Comparison of ENCODE assay signal across 25 cellular contexts in the genomic region with DNA sequence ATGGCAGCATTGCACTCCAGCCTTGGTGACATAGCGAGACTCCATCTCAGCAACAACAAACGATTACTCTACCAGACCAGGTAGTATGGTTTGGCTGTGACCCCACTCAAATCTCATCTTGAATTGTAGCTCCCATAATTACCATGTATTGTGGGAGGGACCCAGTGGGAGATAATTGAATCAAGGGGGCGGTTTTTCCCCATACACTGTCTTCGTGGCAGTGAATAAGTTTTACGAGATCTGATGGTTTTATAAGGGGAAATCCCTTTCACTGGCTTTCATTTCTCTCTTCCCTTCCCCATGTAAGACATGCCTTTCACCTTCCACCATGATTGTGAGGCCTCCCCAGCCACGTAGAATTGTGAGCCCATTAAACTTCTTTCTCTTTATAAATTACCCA.
DNase-seq lines count a peak whose midpoint lies in the region; ATAC-seq and TF ChIP-seq lines count a peak whose summit lies in the region.
"Had no signal": no experiment of that assay in that cellular context is flagged by ENCODE, and none has a peak within 500 bp of the region (broad histone marks: within the 10 kb centered on the region; RNA-seq: fewer than 3 reads in every experiment).

No MANE protein-coding gene starts in this region.

- peak overlapping the region in 5 of 6 donors; percentile 57 to 91 (median 88) for H3K27ac Mint-ChIP-seq in naive B cell
- H3K27ac Mint-ChIP-seq in activated T-helper 1 cell treated with anti-CD3 and anti-CD28 coated beads, Interleukin-12 subunit alpha, Interleukin-12 subunit beta, Interleukin-2, Interleukin-4 antibody, amounts not matched to agents 30 ng/mL and 10 ng/mL and 1 ng/mL, durations not matched to agents 14 hours and 24 hours and 36 hours = no peak overlapping the region
- H3K27ac Mint-ChIP-seq: CD8-positive, alpha-beta T cell had no signal

- peak overlapping the region; percentile 31 to 94 (median 58) for H3K4me3 Mint-ChIP-seq in naive B cell
- no peak overlapping the region for H3K4me3 Mint-ChIP-seq in activated T-helper 1 cell treated with anti-CD3 and anti-CD28 coated beads, Interleukin-12 subunit alpha, Interleukin-12 subunit beta, Interleukin-2, Interleukin-4 antibody, amounts not matched to agents 30 ng/mL and 10 ng/mL and 1 ng/mL, durations not matched to agents 14 hours and 24 hours and 36 hours
- H3K4me3 Mint-ChIP-seq: CD8-positive, alpha-beta T cell had no signal

- H3K4me3 ChIP-seq in HEK293 (ENCODE audit: low read depth, low read length) (no peak overlapping the region), ascending aorta (no peak overlapping the region)
- H3K4me3 ChIP-seq: PC-9 had no signal

- no peaks in the 10 kb centered on the region for H3K9me3 Mint-ChIP-seq in naive B cell
- no peaks in the 10 kb centered on the region for H3K9me3 Mint-ChIP-seq in activated T-helper 1 cell treated with anti-CD3 and anti-CD28 coated beads, Interleukin-12 subunit alpha, Interleukin-12 subunit beta, Interleukin-2, Interleukin-4 antibody, amounts not matched to agents 30 ng/mL and 10 ng/mL and 1 ng/mL, durations not matched to agents 14 hours and 24 hours and 36 hours
- H3K9me3 Mint-ChIP-seq: CD8-positive, alpha-beta T cell had no signal

- H3K27ac ChIP-seq in HEK293 (ENCODE audit: extremely low read depth, low read depth, low read length) (no peak overlapping the region), ascending aorta (peak overlapping the region; percentile 8 to 38)
- H3K27ac ChIP-seq: C4-2B, HL-60, PC-9 had no signal

- no peaks in the 10 kb centered on the region for H3K9me3 ChIP-seq in HEK293 (ENCODE audit: control insufficient read depth, insufficient read depth, low read depth, low read length)
- H3K9me3 ChIP-seq in ascending aorta = no peaks in the 10 kb centered on the region
- H3K9me3 ChIP-seq: Caco-2 had no signal

- no peaks in the 10 kb centered on the region for H3K27me3 ChIP-seq in ascending aorta

- CTCF ChIA-PET in HEK293 (lab: Yijun Ruan, JAX) = no interaction called here

- H3K4me1 ChIP-seq in HEK293 (ENCODE audit: control insufficient read depth, insufficient read depth, low read length) (no peaks in the 10 kb centered on the region), ascending aorta (peaks cover 0 to 28% of the 10 kb centered on the region in 2 donors)
- H3K4me1 ChIP-seq: Caco-2 had no signal

- peaks cover 0 to 10% of the 10 kb centered on the region in 2 experiments; a peak in 1 of 3 replicates for H3K36me3 ChIP-seq in HEK293 (ENCODE audit: control insufficient read depth in 2 of 2, insufficient read depth in 1 of 2, low read length in 2 of 2)
- H3K36me3 ChIP-seq in ascending aorta = peaks cover 0 to 13% of the 10 kb centered on the region in 2 donors

- H3K4me1 Mint-ChIP-seq in naive B cell = peaks cover 44 to 78% (median 51%) of the 10 kb centered on the region in 3 donors
- H3K4me1 Mint-ChIP-seq in activated T-helper 1 cell treated with anti-CD3 and anti-CD28 coated beads, Interleukin-12 subunit alpha, Interleukin-12 subunit beta, Interleukin-2, Interleukin-4 antibody, amounts not matched to agents 30 ng/mL and 10 ng/mL and 1 ng/mL, durations not matched to agents 14 hours and 24 hours and 36 hours (ENCODE audit: low read depth) = no peaks in the 10 kb centered on the region

- peaks cover 0 to 4% (median 0%) of the 10 kb centered on the region in 3 donors for H3K27me3 Mint-ChIP-seq in naive B cell
- H3K27me3 Mint-ChIP-seq in activated T-helper 1 cell treated with anti-CD3 and anti-CD28 coated beads, Interleukin-12 subunit alpha, Interleukin-12 subunit beta, Interleukin-2, Interleukin-4 antibody, amounts not matched to agents 30 ng/mL and 10 ng/mL and 1 ng/mL, durations not matched to agents 14 hours and 24 hours and 36 hours (ENCODE audit: insufficient read depth) = peaks cover 4% of the 10 kb centered on the region

- TF ChIP-seq CTCF in HEK293 (tag by site-specific recombination; IDR thresholded peaks at IDR 0.05) (no peak), ascending aorta (IDR thresholded peaks at IDR 0.05) (no peak)

- DNase-seq in NCI-H69 (lab: John Stamatoyannopoulos, UW) = peak; percentile 32
- DNase-seq in ascending aorta (ENCODE audit: low spot score in 2 of 2) = no peak
- peak; percentile 33 for DNase-seq in naive B cell
- no peak for DNase-seq in activated CD4-positive, CD25-positive, alpha-beta regulatory T cell treated with anti-CD3 and anti-CD28 coated beads, Interleukin-2, amount 50 U/mL, for 72 hours
- DNase-seq in activated T-helper 1 cell treated with anti-CD3 and anti-CD28 coated beads, Interleukin-12 subunit alpha, Interleukin-12 subunit beta, Interleukin-2, Interleukin-4 antibody, amounts not matched to agents 30 ng/mL and 10 ng/mL and 1 ng/mL, durations not matched to agents 14 hours and 24 hours and 36 hours (ENCODE audit: low spot score) = no peak
- DNase-seq in activated T-cell treated with anti-CD3 and anti-CD28 coated beads, Interleukin-2, amount 50 U/mL, for 48 hours = no peak
- DNase-seq: Caco-2; CD8-positive, alpha-beta T cell; DMS79; EL; GDM1; HCEC 1CT; Kasumi-1; NCI-H146; NCI-H1930; NCI-H2107; NCI-H524; NCI-H774; PC-9; RPMI8226; SHP77 had no signal

- ATAC-seq in naive B cell (ENCODE audit: low read depth in 2 of 2) (peak; percentile 26 to 37), HG03378 (IDR thresholded peaks at IDR 0.05; ENCODE audit: unreplicated experiment) (no peak)
- ATAC-seq: CD8-positive, alpha-beta T cell had no signal

- intact Hi-C loops in ascending aorta (cut with DNase I) = loop anchor here (5.0 kb wide), 1 partner anchor 112 kb away; no protein-coding TSS in a partner anchor
- intact Hi-C loops in activated T-helper 1 cell treated with anti-CD3 and anti-CD28 coated beads, Interleukin-12 subunit alpha, Interleukin-12 subunit beta, Interleukin-2, Interleukin-4 antibody, amounts not matched to agents 30 ng/mL and 10 ng/mL and 1 ng/mL, durations not matched to agents 14 hours and 24 hours and 36 hours (cut with micrococcal nuclease) = no loop called here

- peaks cover 0 to 9% of the 10 kb centered on the region in 2 donors for H3K36me3 Mint-ChIP-seq in naive B cell
- no peaks in the 10 kb centered on the region for H3K36me3 Mint-ChIP-seq in activated T-helper 1 cell treated with anti-CD3 and anti-CD28 coated beads, Interleukin-12 subunit alpha, Interleukin-12 subunit beta, Interleukin-2, Interleukin-4 antibody, amounts not matched to agents 30 ng/mL and 10 ng/mL and 1 ng/mL, durations not matched to agents 14 hours and 24 hours and 36 hours (ENCODE audit: low read depth)
- H3K36me3 Mint-ChIP-seq: CD8-positive, alpha-beta T cell had no signal

- POLR2A ChIA-PET in HEK293 (lab: Yijun Ruan, JAX) = no interaction called here

TF ChIP-seq in HEK293, 187 proteins besides CTCF, POLR2A, EP300 and RAD21:
- TF ChIP-seq EGR2 (tag by site-specific recombination; IDR thresholded peaks at IDR 0.05; ENCODE audit: low read depth) = peak; percentile 89
- peak; percentile 72 for TF ChIP-seq SP7 (tag by site-specific recombination; IDR thresholded peaks at IDR 0.05)
- TF ChIP-seq, protein P1, sequence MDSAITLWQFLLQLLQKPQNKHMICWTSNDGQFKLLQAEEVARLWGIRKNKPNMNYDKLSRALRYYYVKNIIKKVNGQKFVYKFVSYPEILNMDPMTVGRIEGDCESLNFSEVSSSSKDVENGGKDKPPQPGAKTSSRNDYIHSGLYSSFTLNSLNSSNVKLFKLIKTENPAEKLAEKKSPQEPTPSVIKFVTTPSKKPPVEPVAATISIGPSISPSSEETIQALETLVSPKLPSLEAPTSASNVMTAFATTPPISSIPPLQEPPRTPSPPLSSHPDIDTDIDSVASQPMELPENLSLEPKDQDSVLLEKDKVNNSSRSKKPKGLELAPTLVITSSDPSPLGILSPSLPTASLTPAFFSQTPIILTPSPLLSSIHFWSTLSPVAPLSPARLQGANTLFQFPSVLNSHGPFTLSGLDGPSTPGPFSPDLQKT (IDR thresholded peaks at IDR 0.05; ENCODE audit: borderline replicate concordance, low read depth, low read length) = no peak
- TF ChIP-seq ZFHX2 (tag by site-specific recombination; conservative IDR thresholded peaks at IDR 0.05) = peak; percentile 83
- TF ChIP-seq ZIC2 (tag by site-specific recombination; IDR thresholded peaks at IDR 0.05) = no peak
- TF ChIP-seq ZNF423 (tag by site-specific recombination; IDR thresholded peaks at IDR 0.05) = no peak
- no peak for TF ChIP-seq SCRT2 (tag by site-specific recombination; IDR thresholded peaks at IDR 0.05)

Comparison
In these comparisons a context has a peak if more than half of its experiments do, and no peak if none do; other contexts are left out.
1. DNase-seq: peak in NCI-H69 (single experiment) and naive B cell (single experiment); none in ascending aorta (0 of 2), activated CD4-positive, CD25-positive, alpha-beta regulatory T cell treated with anti-CD3 and anti-CD28 coated beads, Interleukin-2, amount 50 U/mL, for 72 hours (single experiment), activated T-helper 1 cell treated with anti-CD3 and anti-CD28 coated beads, Interleukin-12 subunit alpha, Interleukin-12 subunit beta, Interleukin-2, Interleukin-4 antibody, amounts not matched to agents 30 ng/mL and 10 ng/mL and 1 ng/mL, durations not matched to agents 14 hours and 24 hours and 36 hours (single experiment) and activated T-cell treated with anti-CD3 and anti-CD28 coated beads, Interleukin-2, amount 50 U/mL, for 48 hours (0 of 2).